Comparison of ENCODE assay signal across 27 cellular contexts in genomic region chr3:5687230-5687629, GRCh38.
"Had no signal": no experiment of that assay in that cellular context is flagged by ENCODE, and none has a peak within 500 bp of the region (broad histone marks: within the 10 kb centered on the region; RNA-seq: fewer than 3 reads in every experiment).

No MANE protein-coding gene starts in this region.

- FAIRE-seq: HTR-8/SVneo, K562 had no signal

- H3K9me3 ChIP-seq: MG63 had no signal

- H3K27me3 ChIP-seq: MG63, Peyer's patch, SJCRH30 had no signal

- ATAC-seq: Right ventricle myocardium inferior, SK-N-SH treated with all-trans-retinoic acid at 6 μM for 48 hours had no signal

- DNase-seq: MG63; NCI-H1092; NCI-H1105 treated with DMSO at 0.1 percent for 48 hours; NCI-H1417 treated with DMSO at 0.1 percent for 48 hours; NCI-H146; NCI-H1694 treated with DMSO at 0.1 percent for 48 hours; NCI-H1930; NCI-H2081; NCI-H2107; NCI-H2227 treated with DMSO at 0.1 percent for 48 hours; NCI-H524; NCI-H526 treated with DMSO at 0.1 percent for 48 hours; NCI-H748 treated with DMSO at 0.1 percent for 48 hours; NK-92 treated with Interleukin-12 subunit alpha and Interleukin-12 subunit beta, amount 100 ng/mL, for 24 hours; OCI-M1; PC-9; Peyer's patch; SHP77 treated with DMSO at 0.1 percent for 48 hours; SJCRH30; T-helper 1 cell had no signal

- H3K4me3 Mint-ChIP-seq: IgD-negative memory B cell had no signal

- H3K27ac ChIP-seq: HL-60, KMS-11, PC-9, Peyer's patch, SJCRH30 had no signal

- H3K9ac ChIP-seq: KMS-11 had no signal

- H3K27ac Mint-ChIP-seq: IgD-negative memory B cell had no signal

- H3K4me1 Mint-ChIP-seq: IgD-negative memory B cell had no signal

- H3K36me3 ChIP-seq: MG63, Peyer's patch, SJCRH30 had no signal

- H3K4me1 ChIP-seq: Peyer's patch had no signal

- H2AFZ ChIP-seq: PC-9 had no signal

- H3K4me3 ChIP-seq: K562, MG63, PC-9, Peyer's patch, SJCRH30 had no signal

- H3K4me2 ChIP-seq: KMS-11, PC-9 had no signal
